13 cellular contexts compared by ENCODE assay signal in genomic region chr2:197028230-197028629, GRCh38.
DNase-seq lines count a peak whose midpoint lies in the region; TF ChIP-seq lines count a peak whose summit lies in the region.
"Had no signal": no experiment of that assay in that cellular context is flagged by ENCODE, and none has a peak within 500 bp of the region (broad histone marks: within the 10 kb centered on the region; RNA-seq: fewer than 3 reads in every experiment).

No MANE protein-coding gene starts in this region.

- H3K4me1 Mint-ChIP-seq in activated CD4-positive, alpha-beta T cell treated with anti-CD3 and anti-CD28 coated beads, Interleukin-2, amount 10 ng/mL, durations not matched to agents 7 days and 5 days: peaks cover 36% of the 10 kb centered on the region
- peaks cover 2% of the 10 kb centered on the region for H3K4me1 Mint-ChIP-seq in mesothelial cell of epicardium
- H3K4me1 Mint-ChIP-seq: brain, neural progenitor cell had no signal

- H3K36me3 Mint-ChIP-seq in activated CD4-positive, alpha-beta T cell treated with anti-CD3 and anti-CD28 coated beads, Interleukin-2, amount 10 ng/mL, durations not matched to agents 7 days and 5 days (ENCODE audit: low read depth): peaks cover 82% of the 10 kb centered on the region
- H3K36me3 Mint-ChIP-seq in mesothelial cell of epicardium: no peaks in the 10 kb centered on the region

- no peak for TF ChIP-seq CTCF in choroid plexus epithelial cell (conservative IDR thresholded peaks at IDR 0.05; ENCODE audit: low read depth, low read length)
- no peak for TF ChIP-seq CTCF in mesothelial cell of epicardium (IDR thresholded peaks at IDR 0.05; ENCODE audit: unreplicated experiment)

- H3K27ac Mint-ChIP-seq in activated CD4-positive, alpha-beta T cell treated with anti-CD3 and anti-CD28 coated beads, Interleukin-2, amount 10 ng/mL, durations not matched to agents 7 days and 5 days: peak overlapping the region; percentile 6
- H3K27ac Mint-ChIP-seq in mesothelial cell of epicardium: no peak overlapping the region
- H3K27ac Mint-ChIP-seq: brain, neural progenitor cell had no signal

- POLR2A ChIA-PET in activated CD4-positive, alpha-beta T cell treated with anti-CD3 and anti-CD28 coated beads, Interleukin-2, amount 10 ng/mL, durations not matched to agents 7 days and 5 days (lab: Charles Lee): interaction anchor here (0.7 kb wide), 1 partner anchor 338 kb away, joined by 4 read pairs; no protein-coding TSS in a partner anchor

- H3K4me3 Mint-ChIP-seq in activated CD4-positive, alpha-beta T cell treated with anti-CD3 and anti-CD28 coated beads, Interleukin-2, amount 10 ng/mL, durations not matched to agents 7 days and 5 days: no peak overlapping the region
- no peak overlapping the region for H3K4me3 Mint-ChIP-seq in mesothelial cell of epicardium
- H3K4me3 Mint-ChIP-seq: brain, neural progenitor cell had no signal

- no peak for DNase-seq in activated CD4-positive, alpha-beta T cell treated with anti-CD3 and anti-CD28 coated beads, Interleukin-2, amount 10 ng/mL, durations not matched to agents 7 days and 5 days
- no peak for DNase-seq in activated CD4-positive, alpha-beta T cell treated with anti-CD3 and anti-CD28 coated beads for 48 hours
- DNase-seq in NCI-H226 (peak; percentile 93), choroid plexus epithelial cell (ENCODE audit: low read depth) (peak; percentile 90), non-pigmented ciliary epithelial cell (ENCODE audit: low read depth) (peak; percentile 67), NCI-H1105 (lab: John Stamatoyannopoulos, UW) (no peak), mesothelial cell of epicardium (ENCODE audit: low spot score in 2 of 2, unreplicated experiment in 2 of 2) (no peak), NCI-H2081 (lab: John Stamatoyannopoulos, UW) (no peak)
- DNase-seq: activated CD4-positive, CD25-positive, alpha-beta regulatory T cell treated with anti-CD3 and anti-CD28 coated beads, Interleukin-2, amount 50 U/mL, for 72 hours; stimulated activated CD4-positive, alpha-beta T cell treated with anti-CD3 and anti-CD28 coated beads, Interleukin-2, amount 100 ng/mL, for 48 hours; transverse colon had no signal

- peaks cover 6% of the 10 kb centered on the region for H3K9me3 Mint-ChIP-seq in activated CD4-positive, alpha-beta T cell treated with anti-CD3 and anti-CD28 coated beads, Interleukin-2, amount 10 ng/mL, durations not matched to agents 7 days and 5 days
- H3K9me3 Mint-ChIP-seq in mesothelial cell of epicardium: no peaks in the 10 kb centered on the region
- H3K9me3 Mint-ChIP-seq: brain, neural progenitor cell had no signal

- H3K4me3 ChIP-seq in choroid plexus epithelial cell (ENCODE audit: low read depth, low read length): no peak overlapping the region
- H3K4me3 ChIP-seq: neural progenitor cell, transverse colon had no signal

- no peaks in the 10 kb centered on the region for H3K27me3 Mint-ChIP-seq in activated CD4-positive, alpha-beta T cell treated with anti-CD3 and anti-CD28 coated beads, Interleukin-2, amount 10 ng/mL, durations not matched to agents 7 days and 5 days
- no peaks in the 10 kb centered on the region for H3K27me3 Mint-ChIP-seq in mesothelial cell of epicardium (ENCODE audit: low read depth)
- H3K27me3 Mint-ChIP-seq: brain had no signal

- CTCF ChIA-PET in activated CD4-positive, alpha-beta T cell treated with anti-CD3 and anti-CD28 coated beads, Interleukin-2, amount 10 ng/mL, durations not matched to agents 7 days and 5 days (lab: Charles Lee): interaction anchor here (0.5 to 1.5 kb wide), 4 partner anchors 9 to 1496 kb away, joined by 3 to 4 read pairs (median 4); no protein-coding TSS in a partner anchor

Comparison
In these comparisons a context has a peak if more than half of its experiments do, and no peak if none do; other contexts are left out.
1. DNase-seq: peak in NCI-H226 (single experiment), choroid plexus epithelial cell (single experiment) and non-pigmented ciliary epithelial cell (single experiment); none in activated CD4-positive, alpha-beta T cell treated with anti-CD3 and anti-CD28 coated beads, Interleukin-2, amount 10 ng/mL, durations not matched to agents 7 days and 5 days (single experiment), activated CD4-positive, alpha-beta T cell treated with anti-CD3 and anti-CD28 coated beads for 48 hours (single experiment), NCI-H1105 (single experiment), mesothelial cell of epicardium (0 of 2) and NCI-H2081 (0 of 2).